In genomic region chr16:81823111-81823510, GRCh38 we compare ENCODE assay signal across 8 cellular contexts. TPM values are rescaled to one million over a fixed set of nuclear protein-coding genes. Genes with fewer than 3 reads are reported as not detected.
A peak's percentile ranks its signal among the peaks of the same experiment; 100 is the strongest.
DNase-seq lines count a peak whose midpoint lies in the region; ATAC-seq, FAIRE-seq and TF ChIP-seq lines count a peak whose summit lies in the region.

No MANE protein-coding gene starts in this region.

- H2BK120ac ChIP-seq in H1 (replicated peaks; ENCODE audit: low read depth, low read length): no peak overlapping the region

- H3K27me3 Mint-ChIP-seq in activated T-helper 1 cell treated with anti-CD3 and anti-CD28 coated beads, Interleukin-12 subunit alpha, Interleukin-12 subunit beta, Interleukin-2, Interleukin-4 antibody, amounts not matched to agents 30 ng/mL and 10 ng/mL and 1 ng/mL, durations not matched to agents 14 hours and 24 hours and 36 hours (ENCODE audit: insufficient read depth): peaks cover 5% of the 10 kb centered on the region

- no peak for TF ChIP-seq POLR2A in H1 (IDR thresholded peaks at IDR 0.05; ENCODE audit: control extremely low read depth in 1 of 2, low read depth in 2 of 2, low read length in 2 of 2)

- no peaks in the 10 kb centered on the region for H3K36me3 ChIP-seq in right atrium auricular region
- no peaks in the 10 kb centered on the region for H3K36me3 ChIP-seq in H1 (ENCODE audit: control insufficient read depth in 2 of 4, insufficient read depth in 4 of 4, low read length in 3 of 4)

- H3K4me1 ChIP-seq in right atrium auricular region: peaks cover 0 to 11% of the 10 kb centered on the region in 2 donors
- peaks cover 0 to 12% (median 4%) of the 10 kb centered on the region in 4 experiments; a peak in 3 of 7 replicates for H3K4me1 ChIP-seq in H1 (replicated peaks in 1 of 4; ENCODE audit: control insufficient read depth in 3 of 4, insufficient read depth in 4 of 4, low read length in 3 of 4)

- no peak overlapping the region for H4K91ac ChIP-seq in H1 (replicated peaks; ENCODE audit: insufficient read length, low read length)

- H3K4me3 ChIP-seq in right atrium auricular region (no peak overlapping the region), H1 (ENCODE audit: extremely low read depth in 1 of 4, insufficient read depth in 2 of 4, low read depth in 3 of 4, low read length in 4 of 4) (no peak overlapping the region)

- H3K4me1 Mint-ChIP-seq in stimulated activated effector memory CD8-positive, alpha-beta T cell treated with anti-CD3 and anti-CD28 coated beads, Interleukin-12 subunit alpha, Interleukin-12 subunit beta, amount 100 ng/mL, for 72 hours: peaks cover 32% of the 10 kb centered on the region
- peaks cover 8% of the 10 kb centered on the region for H3K4me1 Mint-ChIP-seq in activated T-helper 1 cell treated with anti-CD3 and anti-CD28 coated beads, Interleukin-12 subunit alpha, Interleukin-12 subunit beta, Interleukin-2, Interleukin-4 antibody, amounts not matched to agents 30 ng/mL and 10 ng/mL and 1 ng/mL, durations not matched to agents 14 hours and 24 hours and 36 hours (ENCODE audit: low read depth)

- no peaks in the 10 kb centered on the region for H4K20me1 ChIP-seq in H1 (replicated peaks in 1 of 2; ENCODE audit: control insufficient read depth in 1 of 2, insufficient read depth in 2 of 2, low read length in 2 of 2)

- no peaks in the 10 kb centered on the region for H3K36me3 Mint-ChIP-seq in stimulated activated effector memory CD8-positive, alpha-beta T cell treated with anti-CD3 and anti-CD28 coated beads, Interleukin-12 subunit alpha, Interleukin-12 subunit beta, amount 100 ng/mL, for 72 hours
- H3K36me3 Mint-ChIP-seq in activated T-helper 1 cell treated with anti-CD3 and anti-CD28 coated beads, Interleukin-12 subunit alpha, Interleukin-12 subunit beta, Interleukin-2, Interleukin-4 antibody, amounts not matched to agents 30 ng/mL and 10 ng/mL and 1 ng/mL, durations not matched to agents 14 hours and 24 hours and 36 hours (ENCODE audit: low read depth): no peaks in the 10 kb centered on the region

- H2AK5ac ChIP-seq in H1 (ENCODE audit: low read depth, low read length): peak overlapping the region; percentile 53; the same call in 1 of the 2 replicates

- peak overlapping the region; percentile 91 for H3K27ac Mint-ChIP-seq in stimulated activated effector memory CD8-positive, alpha-beta T cell treated with anti-CD3 and anti-CD28 coated beads, Interleukin-12 subunit alpha, Interleukin-12 subunit beta, amount 100 ng/mL, for 72 hours
- no peak overlapping the region for H3K27ac Mint-ChIP-seq in activated T-helper 1 cell treated with anti-CD3 and anti-CD28 coated beads, Interleukin-12 subunit alpha, Interleukin-12 subunit beta, Interleukin-2, Interleukin-4 antibody, amounts not matched to agents 30 ng/mL and 10 ng/mL and 1 ng/mL, durations not matched to agents 14 hours and 24 hours and 36 hours

- DNase-seq in Right ventricle myocardium inferior (ENCODE audit: missing footprints) (peak; percentile 81), right atrium auricular region (ENCODE audit: low spot score) (no peak), H1 (ENCODE audit: low read depth in 1 of 2, low spot score in 2 of 2) (peak in 1 of 2 experiments; percentile 53), kidney tubule cell (ENCODE audit: low spot score) (no peak), EL (no peak)
- peak in 1 of 2 donors; percentile 58 for DNase-seq in stimulated activated effector memory CD8-positive, alpha-beta T cell treated with anti-CD3 and anti-CD28 coated beads, Interleukin-12 subunit alpha, Interleukin-12 subunit beta, amount 100 ng/mL, for 72 hours (ENCODE audit: low spot score in 2 of 2)
- no peak for DNase-seq in activated T-helper 1 cell treated with anti-CD3 and anti-CD28 coated beads, Interleukin-12 subunit alpha, Interleukin-12 subunit beta, Interleukin-2, Interleukin-4 antibody, amounts not matched to agents 30 ng/mL and 10 ng/mL and 1 ng/mL, durations not matched to agents 14 hours and 24 hours and 36 hours (ENCODE audit: low spot score)

- H2BK20ac ChIP-seq in H1 (ENCODE audit: low read length): no peak overlapping the region

- H3K9ac ChIP-seq in H1 (replicated peaks in 1 of 4; ENCODE audit: extremely low read depth in 1 of 4, low read depth in 3 of 4, low read length in 3 of 4): no peak overlapping the region

- H4K5ac ChIP-seq in H1 (ENCODE audit: insufficient read length, low read depth, low read length): no peak overlapping the region

- no peak for FAIRE-seq in H1 (lab: Jason Lieb, UNC)

- no peak overlapping the region for H2AFZ ChIP-seq in H1 (ENCODE audit: low read length)

- ATAC-seq in Right ventricle myocardium inferior: peak; percentile 48
- ATAC-seq in HG03432 (IDR thresholded peaks at IDR 0.05; ENCODE audit: unreplicated experiment): peak; percentile 50
- ATAC-seq in stimulated activated effector memory CD8-positive, alpha-beta T cell treated with anti-CD3 and anti-CD28 coated beads, Interleukin-12 subunit alpha, Interleukin-12 subunit beta, amount 100 ng/mL, for 72 hours: peak; percentile 69

- no peak for TF ChIP-seq EP300 in H1 (IDR thresholded peaks at IDR 0.05; ENCODE audit: borderline replicate concordance in 1 of 2, low read depth in 2 of 2, low read length in 2 of 2)

- no peaks in the 10 kb centered on the region for H3K27me3 ChIP-seq in right atrium auricular region
- no peaks in the 10 kb centered on the region for H3K27me3 ChIP-seq in H1 (replicated peaks in 1 of 4; ENCODE audit: control insufficient read depth in 3 of 4, extremely low read depth in 1 of 4, insufficient read depth in 3 of 4, low read length in 3 of 4)

- no peaks in the 10 kb centered on the region for H3K9me3 ChIP-seq in right atrium auricular region
- no peaks in the 10 kb centered on the region for H3K9me3 ChIP-seq in H1 (ENCODE audit: insufficient read depth in 2 of 2, low read depth in 1 of 2, low read length in 1 of 2)

- H3K23ac ChIP-seq in H1 (ENCODE audit: insufficient read length): no peak overlapping the region

- H3K4me3 Mint-ChIP-seq in stimulated activated effector memory CD8-positive, alpha-beta T cell treated with anti-CD3 and anti-CD28 coated beads, Interleukin-12 subunit alpha, Interleukin-12 subunit beta, amount 100 ng/mL, for 72 hours: peak overlapping the region; percentile 54
- no peak overlapping the region for H3K4me3 Mint-ChIP-seq in activated T-helper 1 cell treated with anti-CD3 and anti-CD28 coated beads, Interleukin-12 subunit alpha, Interleukin-12 subunit beta, Interleukin-2, Interleukin-4 antibody, amounts not matched to agents 30 ng/mL and 10 ng/mL and 1 ng/mL, durations not matched to agents 14 hours and 24 hours and 36 hours

- TF ChIP-seq RAD21 in H1 (IDR thresholded peaks at IDR 0.05 in 1 of 2, conservative IDR thresholded peaks at IDR 0.05 in 1 of 2; ENCODE audit: low read depth in 2 of 2, low read length in 2 of 2): no peak

- POLR2A ChIA-PET in H1 (lab: Charles Lee; ENCODE audit: partially characterized antibody): interaction anchor here (0.6 kb wide), 1 partner anchor 538 kb away, joined by 3 read pairs; no protein-coding TSS in a partner anchor

- H3K18ac ChIP-seq in H1 (ENCODE audit: extremely low read depth, low read length): no peak overlapping the region

- WGBS in H1 (ENCODE audit: extremely low coverage in 1 of 2, insufficient coverage in 1 of 2, insufficient read length in 1 of 2, insufficient replicate concordance in 2 of 2, low coverage in 1 of 2, low lambda C conversion rate in 2 of 2, missing lambda C conversion rate in 1 of 2), 2 experiments: 85% methylated on average over 8 of the region's 8 CpGs; no CpG with 5 or more reads in 1 of the 2 experiments

- no peak overlapping the region; a peak in 1 of 4 replicates for H3K4me2 ChIP-seq in H1 (ENCODE audit: insufficient read depth in 1 of 2, low read depth in 2 of 2, low read length in 2 of 2)

- intact Hi-C loops in Right ventricle myocardium inferior (cut with DNase I): no loop called here
- intact Hi-C loops in activated T-helper 1 cell treated with anti-CD3 and anti-CD28 coated beads, Interleukin-12 subunit alpha, Interleukin-12 subunit beta, Interleukin-2, Interleukin-4 antibody, amounts not matched to agents 30 ng/mL and 10 ng/mL and 1 ng/mL, durations not matched to agents 14 hours and 24 hours and 36 hours (cut with micrococcal nuclease): no loop called here

- no peak overlapping the region for H3K14ac ChIP-seq in H1 (ENCODE audit: insufficient read length)

- CTCF ChIA-PET in H1 (lab: Charles Lee; ENCODE audit: partially characterized antibody): interaction anchor here (1.2 to 1.7 kb wide), 3 partner anchors 14 to 50 kb away, joined by 3 to 6 read pairs (median 4); no protein-coding TSS in a partner anchor

- TF ChIP-seq CTCF in right atrium auricular region (IDR thresholded peaks at IDR 0.05) (no peak), H1 (IDR thresholded peaks at IDR 0.05; ENCODE audit: control extremely low read depth in 1 of 3, insufficient read depth in 1 of 3, low read depth in 1 of 3, low read length in 3 of 3) (no peak)

- no peak overlapping the region for H3K56ac ChIP-seq in H1 (replicated peaks; ENCODE audit: insufficient read length, low read depth, low read length)

- no peaks in the 10 kb centered on the region for H3K9me3 Mint-ChIP-seq in stimulated activated effector memory CD8-positive, alpha-beta T cell treated with anti-CD3 and anti-CD28 coated beads, Interleukin-12 subunit alpha, Interleukin-12 subunit beta, amount 100 ng/mL, for 72 hours
- H3K9me3 Mint-ChIP-seq in activated T-helper 1 cell treated with anti-CD3 and anti-CD28 coated beads, Interleukin-12 subunit alpha, Interleukin-12 subunit beta, Interleukin-2, Interleukin-4 antibody, amounts not matched to agents 30 ng/mL and 10 ng/mL and 1 ng/mL, durations not matched to agents 14 hours and 24 hours and 36 hours: no peaks in the 10 kb centered on the region

- 0 out of 2 replicates have a peak overlapping the region, but pooled peaks have one; percentile 4 for H2BK12ac ChIP-seq in H1 (ENCODE audit: low read depth, low read length)

- H3K27ac ChIP-seq in right atrium auricular region (no peak overlapping the region), H1 (ENCODE audit: low read depth, low read length) (no peak overlapping the region)

- 0 out of 2 replicates have a peak overlapping the region, but pooled peaks have one; percentile 61 for H2BK15ac ChIP-seq in H1 (ENCODE audit: low read length)

- H3K4ac ChIP-seq in H1 (replicated peaks; ENCODE audit: insufficient read length, low read depth, low read length): no peak overlapping the region

- H3K79me1 ChIP-seq in H1 (ENCODE audit: low read depth, low read length): no peaks in the 10 kb centered on the region

- no peaks in the 10 kb centered on the region for H3K23me2 ChIP-seq in H1 (ENCODE audit: low read depth, low read length)

- H2BK5ac ChIP-seq in H1 (ENCODE audit: low read depth, low read length): 0 out of 2 replicates have a peak overlapping the region, but pooled peaks have one; percentile 52

- no peaks in the 10 kb centered on the region for H3K79me2 ChIP-seq in H1 (ENCODE audit: control insufficient read depth in 1 of 2, insufficient read depth in 2 of 2, low read length in 2 of 2)

- H4K8ac ChIP-seq in H1 (ENCODE audit: extremely low read depth, insufficient read depth, low read length): no peak overlapping the region

RNA-seq across cellular contexts. Expression of gene PLCG2, which starts 44.0 kb away (rescaled TPM):
- total RNA-seq in Right ventricle myocardium inferior: 6.9 TPM
- total RNA-seq in right atrium auricular region: 10 to 100 TPM in 1 of 2 donors, 1 to 10 TPM in 1; 7.4 to 13.4 TPM
- 5.6 and 6.9 TPM in 2 replicates for total RNA-seq in H1 (2021; fragmentation: NEBNext Ultra II Directional; extraction: Animal tissue kit (Norgen Biotek cat#: 25700))
- polyA plus RNA-seq in H1 (2011; rRNA removed): 6.1 and 7.5 TPM in 2 replicates
- polyA plus RNA-seq in H1 (2011; cell fraction: cytosol; rRNA removed): 8.9 TPM
- 20.7 TPM for polyA plus RNA-seq in H1 (2011; cell fraction: nucleus; rRNA removed)
- 4.6 to 7.2 TPM (median 5.9 TPM) in 4 replicates for polyA plus RNA-seq in H1 (2012, experiment 1 of 2)
- polyA plus RNA-seq in H1 (2012, experiment 2 of 2): 0.89 TPM
- 2.1 TPM for polyA plus RNA-seq in H1 (2013, experiment 1 of 2)
- polyA plus RNA-seq in H1 (2013, experiment 2 of 2): 1.8 TPM
- 19.9 and 20.7 TPM in 2 replicates for polyA minus RNA-seq in H1 (2011; rRNA and poly(A)+ RNA removed)
- polyA minus RNA-seq in H1 (2011; cell fraction: cytosol; rRNA and poly(A)+ RNA removed): 9.5 TPM
- 28.3 TPM for polyA minus RNA-seq in H1 (2011; cell fraction: nucleus; rRNA and poly(A)+ RNA removed)
- 12.9 and 13.7 TPM in 2 replicates for total RNA-seq in activated T-helper 1 cell treated with anti-CD3 and anti-CD28 coated beads, Interleukin-12 subunit alpha, Interleukin-12 subunit beta, Interleukin-2, Interleukin-4 antibody, amounts not matched to agents 30 ng/mL and 10 ng/mL and 1 ng/mL, durations not matched to agents 14 hours and 24 hours and 36 hours
